ENCODE assay signal across 13 cellular contexts in the genomic region with DNA sequence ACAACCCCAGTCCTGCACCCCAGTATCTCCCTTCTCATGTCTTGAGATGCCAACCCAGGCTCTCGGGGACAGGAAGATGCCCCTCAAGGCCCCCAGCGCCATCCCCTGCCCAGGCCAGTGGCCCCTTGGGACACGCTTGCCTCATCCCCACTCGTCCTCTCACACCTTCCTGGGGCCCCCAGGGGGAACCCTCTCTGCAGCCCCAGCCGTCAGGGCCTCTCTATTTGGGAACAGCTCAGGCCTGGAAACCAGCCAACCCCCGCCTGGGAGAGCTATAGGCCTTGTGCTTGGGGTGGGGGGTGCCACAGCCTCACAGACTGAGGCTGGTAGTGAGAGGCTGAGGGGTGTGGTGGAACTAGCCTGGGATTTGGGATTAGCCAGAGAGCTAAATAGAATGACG.
A peak's percentile ranks its signal among the peaks of the same experiment; 100 is the strongest.
DNase-seq lines count a peak whose midpoint lies in the region.
"Had no signal": no experiment of that assay in that cellular context is flagged by ENCODE, and none has a peak within 500 bp of the region (broad histone marks: within the 10 kb centered on the region; RNA-seq: fewer than 3 reads in every experiment).

No MANE protein-coding gene starts in this region.

- peaks cover 7% of the 10 kb centered on the region; the same call in 1 of the 2 replicates for H3K27me3 ChIP-seq in iPS-20b (ENCODE audit: insufficient read depth, low read length)

- H3K9me3 ChIP-seq in iPS-20b (ENCODE audit: insufficient read depth, low read depth, low read length) = no peaks in the 10 kb centered on the region
- H3K9me3 ChIP-seq: A549 had no signal

- H3K4me3 ChIP-seq in iPS-20b (ENCODE audit: low read length) = no peak overlapping the region
- H3K4me3 ChIP-seq: A549 had no signal

- no peaks in the 10 kb centered on the region for H3K36me3 ChIP-seq in iPS-20b (ENCODE audit: insufficient read depth, low read depth, low read length)

- DNase-seq in NCI-H82 (lab: John Stamatoyannopoulos, UW) = peak; percentile 56
- no peak for DNase-seq in NCI-H82 treated with DMSO at 0.1 percent for 48 hours (lab: John Stamatoyannopoulos, UW; ENCODE audit: unreplicated experiment)
- peak; percentile 24 for DNase-seq in COR-L47 (lab: John Stamatoyannopoulos, UW)
- peak; percentile 23 for DNase-seq in NCI-H2171 (lab: John Stamatoyannopoulos, UW)
- no peak for DNase-seq in hippocampal formation (lab: John Stamatoyannopoulos, UW)
- no peak for DNase-seq in KG1 (lab: John Stamatoyannopoulos, UW)
- DNase-seq: DMS79, NCI-H146, NCI-H446 treated with DMSO at 0.1 percent for 48 hours, NCI-H748 treated with DMSO at 0.1 percent for 48 hours had no signal

- H3K9ac ChIP-seq in iPS-20b (ENCODE audit: low read depth, low read length) = no peak overlapping the region; the same call in 1 of the 2 replicates
- H3K9ac ChIP-seq: KMS-11 had no signal

- H3K27ac ChIP-seq in iPS-20b (ENCODE audit: low read length) = peak overlapping the region; percentile 89
- H3K27ac ChIP-seq: A549, KMS-11 had no signal

- H3K4me1 ChIP-seq in iPS-20b (ENCODE audit: insufficient read depth, low read length) = peaks cover 68% of the 10 kb centered on the region

Comparison
In these comparisons a context has a peak if more than half of its experiments do, and no peak if none do; other contexts are left out.
1. DNase-seq: peak in NCI-H82 (single experiment), COR-L47 (single experiment) and NCI-H2171 (single experiment); none in NCI-H82 treated with DMSO at 0.1 percent for 48 hours (single experiment), hippocampal formation (0 of 2) and KG1 (single experiment).